ENCODE assay signal across 13 cellular contexts in genomic region chr3:52247455-52248164, GRCh38. TPM values are rescaled to one million over a fixed set of nuclear protein-coding genes. Genes with fewer than 3 reads are reported as not detected.
DNase-seq lines count a peak whose midpoint lies in the region; ATAC-seq and TF ChIP-seq lines count a peak whose summit lies in the region.
"Had no signal": no experiment of that assay in that cellular context is flagged by ENCODE, and none has a peak within 500 bp of the region (broad histone marks: within the 10 kb centered on the region; RNA-seq: fewer than 3 reads in every experiment).

No MANE protein-coding gene starts in this region.

- CTCF ChIA-PET in activated CD4-positive, alpha-beta memory T cell treated with anti-CD3 and anti-CD28 coated beads for 36 hours (lab: Charles Lee): interaction anchor here (0.7 to 4.9 kb wide), 5 partner anchors 9 to 30 kb away, joined by 3 to 23 read pairs (median 5); partner anchors contain the start of gene TWF2

- intact Hi-C loops in activated CD4-positive, alpha-beta memory T cell treated with anti-CD3 and anti-CD28 coated beads for 36 hours (cut with micrococcal nuclease): no loop called here
- intact Hi-C loops in esophagus muscularis mucosa (cut with DNase I): no loop called here

- TF ChIP-seq CTCF in esophagus muscularis mucosa (IDR thresholded peaks at IDR 0.05): no peak

- POLR2A ChIA-PET in activated CD4-positive, alpha-beta memory T cell treated with anti-CD3 and anti-CD28 coated beads for 36 hours (lab: Charles Lee): interaction anchor here (0.8 to 7.8 kb wide), 6 partner anchors 12 to 232 kb away, joined by 3 to 128 read pairs (median 5); partner anchors contain the start of gene WDR82

- no peak for ATAC-seq in stimulated activated naive CD8-positive, alpha-beta T cell treated with anti-CD3 and anti-CD28 coated beads, Interleukin-15, amount 100 ng/mL, for 72 hours
- no peak for ATAC-seq in HG03520 (IDR thresholded peaks at IDR 0.05; ENCODE audit: unreplicated experiment)
- ATAC-seq: esophagus mucosa had no signal

- peaks cover 5% of the 10 kb centered on the region for H3K9me3 Mint-ChIP-seq in activated CD4-positive, alpha-beta memory T cell treated with anti-CD3 and anti-CD28 coated beads for 36 hours
- H3K9me3 Mint-ChIP-seq in stimulated activated naive CD8-positive, alpha-beta T cell treated with anti-CD3 and anti-CD28 coated beads, Interleukin-15, amount 100 ng/mL, for 72 hours: peaks cover 0 to 6% of the 10 kb centered on the region in 2 donors

- H3K27ac ChIP-seq in esophagus muscularis mucosa (replicated peaks in 1 of 4): peak overlapping the region in 3 of 4 donors; percentile 34 to 90 (median 88)
- H3K27ac ChIP-seq: HL-60 had no signal

- no peak for TF ChIP-seq POLR2A in esophagus muscularis mucosa (IDR thresholded peaks at IDR 0.05; ENCODE audit: low read depth)

- H3K4me3 Mint-ChIP-seq in activated CD4-positive, alpha-beta memory T cell treated with anti-CD3 and anti-CD28 coated beads for 36 hours: peak overlapping the region; percentile 95
- H3K4me3 Mint-ChIP-seq in stimulated activated naive CD8-positive, alpha-beta T cell treated with anti-CD3 and anti-CD28 coated beads, Interleukin-15, amount 100 ng/mL, for 72 hours: peak overlapping the region; percentile 82 to 96

- H3K4me1 ChIP-seq in esophagus muscularis mucosa: peaks cover 15 to 41% (median 37%) of the 10 kb centered on the region in 4 donors

- H3K36me3 ChIP-seq in esophagus muscularis mucosa: peaks cover 9 to 49% (median 43%) of the 10 kb centered on the region in 4 donors

- peaks cover 74% of the 10 kb centered on the region for H3K4me1 Mint-ChIP-seq in activated CD4-positive, alpha-beta memory T cell treated with anti-CD3 and anti-CD28 coated beads for 36 hours (ENCODE audit: low read depth)
- H3K4me1 Mint-ChIP-seq in stimulated activated naive CD8-positive, alpha-beta T cell treated with anti-CD3 and anti-CD28 coated beads, Interleukin-15, amount 100 ng/mL, for 72 hours: peaks cover 85% of the 10 kb centered on the region

- no peaks in the 10 kb centered on the region for H3K27me3 Mint-ChIP-seq in activated CD4-positive, alpha-beta memory T cell treated with anti-CD3 and anti-CD28 coated beads for 36 hours
- H3K27me3 Mint-ChIP-seq in stimulated activated naive CD8-positive, alpha-beta T cell treated with anti-CD3 and anti-CD28 coated beads, Interleukin-15, amount 100 ng/mL, for 72 hours: no peaks in the 10 kb centered on the region

- TF ChIP-seq EP300 in esophagus muscularis mucosa (IDR thresholded peaks at IDR 0.05): no peak

- peaks cover 55% of the 10 kb centered on the region for H3K36me3 Mint-ChIP-seq in activated CD4-positive, alpha-beta memory T cell treated with anti-CD3 and anti-CD28 coated beads for 36 hours

- H3K4me3 ChIP-seq in esophagus muscularis mucosa: no peak overlapping the region

- DNase-seq in activated CD8-positive, alpha-beta memory T cell treated with anti-CD3 and anti-CD28 coated beads for 24 hours: peak; percentile 59
- DNase-seq in activated CD8-positive, alpha-beta memory T cell treated with anti-CD3 and anti-CD28 coated beads, Interleukin-2, amount 50 U/mL, for 4 hours: no peak
- peak; percentile 12 for DNase-seq in activated CD4-positive, alpha-beta memory T cell treated with anti-CD3 and anti-CD28 coated beads for 36 hours
- DNase-seq in esophagus muscularis mucosa (ENCODE audit: extremely low spot score): no peak
- peak in 1 of 2 donors; percentile 12 for DNase-seq in stimulated activated naive CD8-positive, alpha-beta T cell treated with anti-CD3 and anti-CD28 coated beads, Interleukin-15, amount 100 ng/mL, for 72 hours
- no peak for DNase-seq in NCI-H748 treated with DMSO at 0.1 percent for 48 hours (lab: John Stamatoyannopoulos, UW)
- no peak for DNase-seq in NCI-H510A treated with DMSO at 0.1 percent for 48 hours (lab: John Stamatoyannopoulos, UW)
- DNase-seq: anterior cingulate cortex, NCI-H1417, nucleus accumbens had no signal

- no peaks in the 10 kb centered on the region for H3K27me3 ChIP-seq in esophagus muscularis mucosa

- H3K27ac Mint-ChIP-seq in activated CD4-positive, alpha-beta memory T cell treated with anti-CD3 and anti-CD28 coated beads for 36 hours: peak overlapping the region; percentile 94
- peak overlapping the region; percentile 54 to 94 for H3K27ac Mint-ChIP-seq in stimulated activated naive CD8-positive, alpha-beta T cell treated with anti-CD3 and anti-CD28 coated beads, Interleukin-15, amount 100 ng/mL, for 72 hours

- no peaks in the 10 kb centered on the region for H3K9me3 ChIP-seq in esophagus muscularis mucosa

- 94% methylated on average over 7 of the region's 7 CpGs for WGBS in esophagus muscularis mucosa

RNA-seq across cellular contexts. Expression of gene PPM1M, which starts 2.1 kb away (rescaled TPM):
- total RNA-seq in activated CD4-positive, alpha-beta memory T cell treated with anti-CD3 and anti-CD28 coated beads for 36 hours: 100 to 1,000 TPM; 111 TPM
- 10 to 100 TPM; 24.1 to 35.7 (median 32.4) TPM for total RNA-seq in esophagus muscularis mucosa

RNA-seq across cellular contexts. Expression of gene TWF2, which starts 8.7 kb away (rescaled TPM):
- total RNA-seq in activated CD4-positive, alpha-beta memory T cell treated with anti-CD3 and anti-CD28 coated beads for 36 hours: 100 to 1,000 TPM; 114 to 118 TPM
- total RNA-seq in esophagus muscularis mucosa: 10 to 100 TPM; 66.4 to 89.5 (median 79.9) TPM

RNA-seq across cellular contexts. Expression of gene TLR9, which starts 22.2 kb away (rescaled TPM):
- under 1 TPM; 0.59 to 0.90 TPM for total RNA-seq in activated CD4-positive, alpha-beta memory T cell treated with anti-CD3 and anti-CD28 coated beads for 36 hours
- under 1 TPM in 3 of 4 donors, not detected in 1; 0.13 to 0.69 (median 0.17) TPM for total RNA-seq in esophagus muscularis mucosa

RNA-seq across cellular contexts. Expression of gene WDR82, which starts 30.8 kb away (rescaled TPM):
- total RNA-seq in activated CD4-positive, alpha-beta memory T cell treated with anti-CD3 and anti-CD28 coated beads for 36 hours: 100 to 1,000 TPM; 110 to 111 TPM
- total RNA-seq in esophagus muscularis mucosa: 100 to 1,000 TPM in 1 of 4 donors, 10 to 100 TPM in 3; 62.6 to 101 (median 80.9) TPM

RNA-seq across cellular contexts. Expression of gene GLYCTK, which starts 40.0 kb away (rescaled TPM):
- 10 to 100 TPM; 21.9 to 23.1 TPM for total RNA-seq in activated CD4-positive, alpha-beta memory T cell treated with anti-CD3 and anti-CD28 coated beads for 36 hours
- 1 to 10 TPM; 4.1 to 5.3 (median 4.8) TPM for total RNA-seq in esophagus muscularis mucosa

Comparison
In these comparisons a context has a peak if more than half of its experiments do, and no peak if none do; other contexts are left out.
1. DNase-seq: peak in activated CD8-positive, alpha-beta memory T cell treated with anti-CD3 and anti-CD28 coated beads for 24 hours (single experiment) and activated CD4-positive, alpha-beta memory T cell treated with anti-CD3 and anti-CD28 coated beads for 36 hours (single experiment); none in activated CD8-positive, alpha-beta memory T cell treated with anti-CD3 and anti-CD28 coated beads, Interleukin-2, amount 50 U/mL, for 4 hours (single experiment), esophagus muscularis mucosa (single experiment), NCI-H748 treated with DMSO at 0.1 percent for 48 hours (single experiment) and NCI-H510A treated with DMSO at 0.1 percent for 48 hours (single experiment).